19 cellular contexts compared by ENCODE assay signal in genomic region chr15:70017025-70017424, GRCh38.
DNase-seq lines count a peak whose midpoint lies in the region; ATAC-seq and TF ChIP-seq lines count a peak whose summit lies in the region.
"Had no signal": no experiment of that assay in that cellular context is flagged by ENCODE, and none has a peak within 500 bp of the region (broad histone marks: within the 10 kb centered on the region; RNA-seq: fewer than 3 reads in every experiment).

No MANE protein-coding gene starts in this region.

- intact Hi-C loops in activated B cell treated with CpG ODN at 0.5 μM for 24 hours (cut with micrococcal nuclease): no loop called here

- H3K27me3 Mint-ChIP-seq in T-helper 2 cell treated with Interferon-gamma antibody and Interleukin-4, amounts not matched to agents 5 μg/mL and 100 μg/mL, for 36 hours (ENCODE audit: low read depth): peaks cover 43% of the 10 kb centered on the region
- H3K27me3 Mint-ChIP-seq in IgD-negative memory B cell: peaks cover 3% of the 10 kb centered on the region
- H3K27me3 Mint-ChIP-seq in activated B cell treated with CpG ODN at 0.5 μM for 24 hours: no peaks in the 10 kb centered on the region
- no peaks in the 10 kb centered on the region for H3K27me3 Mint-ChIP-seq in stimulated activated memory B cell treated with anti-CD40 and anti-IgM and Interleukin-4, amounts not matched to agents 10 μg/mL and 1 μg/mL and 100 μg/mL, for 72 hours

- H3K9me3 Mint-ChIP-seq in T-helper 2 cell treated with Interferon-gamma antibody and Interleukin-4, amounts not matched to agents 5 μg/mL and 100 μg/mL, for 36 hours: no peaks in the 10 kb centered on the region
- H3K9me3 Mint-ChIP-seq in IgD-negative memory B cell: no peaks in the 10 kb centered on the region
- no peaks in the 10 kb centered on the region for H3K9me3 Mint-ChIP-seq in activated B cell treated with CpG ODN at 0.5 μM for 24 hours
- H3K9me3 Mint-ChIP-seq in stimulated activated memory B cell treated with anti-CD40 and anti-IgM and Interleukin-4, amounts not matched to agents 10 μg/mL and 1 μg/mL and 100 μg/mL, for 72 hours: peaks cover 2% of the 10 kb centered on the region
- H3K9me3 Mint-ChIP-seq: CD8-positive, alpha-beta T cell had no signal

- H3K4me1 Mint-ChIP-seq in T-helper 2 cell treated with Interferon-gamma antibody and Interleukin-4, amounts not matched to agents 5 μg/mL and 100 μg/mL, for 36 hours (ENCODE audit: low read depth): peaks cover 10% of the 10 kb centered on the region
- H3K4me1 Mint-ChIP-seq in IgD-negative memory B cell (peaks cover 66 to 83% (median 75%) of the 10 kb centered on the region in 3 donors), activated B cell treated with CpG ODN at 0.5 μM for 24 hours (peaks cover 75% of the 10 kb centered on the region)
- H3K4me1 Mint-ChIP-seq in stimulated activated memory B cell treated with anti-CD40 and anti-IgM and Interleukin-4, amounts not matched to agents 10 μg/mL and 1 μg/mL and 100 μg/mL, for 72 hours: peaks cover 82% of the 10 kb centered on the region

- no peaks in the 10 kb centered on the region for H3K36me3 Mint-ChIP-seq in T-helper 2 cell treated with Interferon-gamma antibody and Interleukin-4, amounts not matched to agents 5 μg/mL and 100 μg/mL, for 36 hours (ENCODE audit: low read depth)
- no peaks in the 10 kb centered on the region for H3K36me3 Mint-ChIP-seq in IgD-negative memory B cell
- no peaks in the 10 kb centered on the region for H3K36me3 Mint-ChIP-seq in activated B cell treated with CpG ODN at 0.5 μM for 24 hours (ENCODE audit: low read depth)
- H3K36me3 Mint-ChIP-seq in stimulated activated memory B cell treated with anti-CD40 and anti-IgM and Interleukin-4, amounts not matched to agents 10 μg/mL and 1 μg/mL and 100 μg/mL, for 72 hours: no peaks in the 10 kb centered on the region
- H3K36me3 Mint-ChIP-seq: CD8-positive, alpha-beta T cell; T-cell had no signal

- TF ChIP-seq CTCF in activated B cell treated with CpG ODN at 0.5 μM for 24 hours (IDR thresholded peaks at IDR 0.05): no peak

- CTCF ChIA-PET in activated B cell treated with CpG ODN at 0.5 μM for 24 hours (lab: Charles Lee): interaction anchor here (1.1 kb wide), 1 partner anchor 38 kb away, joined by 4 read pairs; no protein-coding TSS in a partner anchor

- H3K27ac Mint-ChIP-seq in T-helper 2 cell treated with Interferon-gamma antibody and Interleukin-4, amounts not matched to agents 5 μg/mL and 100 μg/mL, for 36 hours: no peak overlapping the region
- peak overlapping the region; percentile 91 to 98 (median 98) for H3K27ac Mint-ChIP-seq in IgD-negative memory B cell
- peak overlapping the region; percentile 81 for H3K27ac Mint-ChIP-seq in activated B cell treated with CpG ODN at 0.5 μM for 24 hours
- H3K27ac Mint-ChIP-seq in stimulated activated memory B cell treated with anti-CD40 and anti-IgM and Interleukin-4, amounts not matched to agents 10 μg/mL and 1 μg/mL and 100 μg/mL, for 72 hours: peak overlapping the region; percentile 85
- H3K27ac Mint-ChIP-seq: CD8-positive, alpha-beta T cell; H9; T-cell had no signal

- no peak for DNase-seq in T-helper 2 cell treated with Interferon-gamma antibody and Interleukin-4, amounts not matched to agents 5 μg/mL and 100 μg/mL, for 36 hours (ENCODE audit: low spot score)
- DNase-seq in T-helper 2 cell: no peak
- DNase-seq in activated B cell treated with CpG ODN at 0.5 μM for 24 hours: no peak
- no peak for DNase-seq in NCI-H524 (lab: John Stamatoyannopoulos, UW)
- DNase-seq: CD8-positive, alpha-beta T cell; DMS79; H9; NCI-H1417 treated with DMSO at 0.1 percent for 48 hours; NCI-H1930; NCI-H2171 treated with DMSO at 0.1 percent for 48 hours; NCI-H446 treated with DMSO at 0.1 percent for 48 hours; NCI-H774; SHP77; SK-N-SH; T-cell had no signal

- peak overlapping the region; percentile 8 for H3K4me3 Mint-ChIP-seq in T-helper 2 cell treated with Interferon-gamma antibody and Interleukin-4, amounts not matched to agents 5 μg/mL and 100 μg/mL, for 36 hours
- peak overlapping the region in 3 of 4 donors; percentile 61 to 68 (median 66) for H3K4me3 Mint-ChIP-seq in IgD-negative memory B cell
- H3K4me3 Mint-ChIP-seq in activated B cell treated with CpG ODN at 0.5 μM for 24 hours: peak overlapping the region; percentile 48
- no peak overlapping the region for H3K4me3 Mint-ChIP-seq in stimulated activated memory B cell treated with anti-CD40 and anti-IgM and Interleukin-4, amounts not matched to agents 10 μg/mL and 1 μg/mL and 100 μg/mL, for 72 hours
- H3K4me3 Mint-ChIP-seq: CD8-positive, alpha-beta T cell; H9; T-cell had no signal

- ATAC-seq in activated B cell treated with CpG ODN at 0.5 μM for 24 hours (ENCODE audit: low read depth): no peak
- ATAC-seq in stimulated activated memory B cell treated with anti-CD40 and anti-IgM and Interleukin-4, amounts not matched to agents 10 μg/mL and 1 μg/mL and 100 μg/mL, for 72 hours: no peak
- no peak for ATAC-seq in GM19395 (IDR thresholded peaks at IDR 0.05; ENCODE audit: unreplicated experiment)
- no peak for ATAC-seq in HG03108 (IDR thresholded peaks at IDR 0.05; ENCODE audit: unreplicated experiment)
- ATAC-seq: CD8-positive, alpha-beta T cell; T-cell had no signal

- POLR2A ChIA-PET in activated B cell treated with CpG ODN at 0.5 μM for 24 hours (lab: Charles Lee): interaction anchor here (1.0 to 1.9 kb wide), 3 partner anchors 11 to 80 kb away, joined by 3 to 6 read pairs (median 3); partner anchors contain the start of gene TLE3
